ENCODE assay signal across 19 cellular contexts in the genomic region with DNA sequence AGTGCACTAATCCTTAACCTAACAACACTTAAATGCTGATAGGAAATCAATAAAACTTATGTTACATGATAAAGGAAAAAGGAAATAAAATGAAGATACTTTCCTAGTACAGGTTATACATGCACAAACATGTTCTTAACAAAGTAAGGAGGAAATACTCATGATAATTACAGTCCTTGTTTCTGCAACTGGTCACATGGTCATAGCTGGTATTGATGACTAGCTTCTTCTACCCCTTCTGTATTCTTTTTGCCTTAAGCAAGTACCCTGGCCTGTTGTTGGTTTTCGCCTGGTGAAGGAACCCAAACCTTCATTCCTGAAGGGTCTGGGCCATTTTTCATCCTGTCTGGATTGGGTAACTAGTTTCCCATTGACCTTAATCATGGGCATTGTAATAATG.
DNase-seq lines count a peak whose midpoint lies in the region; ATAC-seq and TF ChIP-seq lines count a peak whose summit lies in the region.
"Had no signal": no experiment of that assay in that cellular context is flagged by ENCODE, and none has a peak within 500 bp of the region (broad histone marks: within the 10 kb centered on the region; RNA-seq: fewer than 3 reads in every experiment).

No MANE protein-coding gene starts in this region.

- no peaks in the 10 kb centered on the region; the same call in 1 of the 2 replicates for H3K27me3 Mint-ChIP-seq in HFFc6 (ENCODE audit: insufficient read depth)
- peaks cover 2% of the 10 kb centered on the region for H3K27me3 Mint-ChIP-seq in endothelial cell (ENCODE audit: unreplicated experiment)
- H3K27me3 Mint-ChIP-seq: B cell had no signal

- no peak overlapping the region for H3K4me3 Mint-ChIP-seq in HFFc6
- H3K4me3 Mint-ChIP-seq in endothelial cell (ENCODE audit: unreplicated experiment) = no peak overlapping the region
- H3K4me3 Mint-ChIP-seq: B cell; CD8-positive, alpha-beta T cell had no signal

- 0 out of 2 replicates have a peak overlapping the region, but pooled peaks have one; percentile 20 for H3K27ac Mint-ChIP-seq in HFFc6
- peak overlapping the region; percentile 67 for H3K27ac Mint-ChIP-seq in endothelial cell (ENCODE audit: unreplicated experiment)
- H3K27ac Mint-ChIP-seq: B cell; CD8-positive, alpha-beta T cell had no signal

- H3K4me1 ChIP-seq in RWPE2 (ENCODE audit: insufficient read depth, poor library complexity, severe bottlenecking) (peaks cover 15% of the 10 kb centered on the region), foreskin keratinocyte (peaks cover 30% of the 10 kb centered on the region)

- H3K4me1 Mint-ChIP-seq in HFFc6 (ENCODE audit: low read depth) (peaks cover 68% of the 10 kb centered on the region), endothelial cell (ENCODE audit: unreplicated experiment) (peaks cover 7% of the 10 kb centered on the region)
- H3K4me1 Mint-ChIP-seq: B cell had no signal

- no peaks in the 10 kb centered on the region for H3K27me3 ChIP-seq in RWPE2 (ENCODE audit: insufficient read depth, poor library complexity, severe bottlenecking)
- no peaks in the 10 kb centered on the region for H3K27me3 ChIP-seq in foreskin keratinocyte
- H3K27me3 ChIP-seq: BLaER1 treated with 17β-estradiol and CSF1 and Interleukin-3, amounts not matched to agents 10 nM and 100 nM had no signal

- H3K27ac ChIP-seq in RWPE2 (ENCODE audit: poor library complexity, severe bottlenecking) (peak overlapping the region; percentile 39), foreskin keratinocyte (peak overlapping the region; percentile 4)

- DNase-seq in HFFc6 (no peak), RWPE2 (ENCODE audit: low spot score) (no peak), endothelial cell (ENCODE audit: low spot score) (no peak), foreskin keratinocyte (peak; percentile 19 to 68), NCI-H146 (lab: John Stamatoyannopoulos, UW) (no peak)
- no peak for DNase-seq in activated naive CD4-positive, alpha-beta T cell treated with Interleukin-2 at 50 U/mL for 16 hours
- DNase-seq: 8988T; Calu3; CD8-positive, alpha-beta T cell; DMS79 treated with DMSO at 0.1 percent for 48 hours; GF-D8; GOT3; H7 had no signal

- H3K9me3 Mint-ChIP-seq in HFFc6 (peaks cover 9% of the 10 kb centered on the region; the same call in 1 of the 2 replicates), endothelial cell (ENCODE audit: unreplicated experiment) (no peaks in the 10 kb centered on the region)
- H3K9me3 Mint-ChIP-seq: CD8-positive, alpha-beta T cell had no signal

- H3K36me3 Mint-ChIP-seq in HFFc6 (ENCODE audit: low read depth) (peaks cover 12% of the 10 kb centered on the region; the same call in 1 of the 2 replicates), endothelial cell (ENCODE audit: low read depth, unreplicated experiment) (no peaks in the 10 kb centered on the region)
- H3K36me3 Mint-ChIP-seq: CD8-positive, alpha-beta T cell had no signal

- no peak for TF ChIP-seq CTCF in HFFc6 (IDR thresholded peaks at IDR 0.05)
- no peak for TF ChIP-seq CTCF in RWPE2 (IDR thresholded peaks at IDR 0.05; ENCODE audit: poor library complexity, severe bottlenecking)
- TF ChIP-seq CTCF in endothelial cell (IDR thresholded peaks at IDR 0.05; ENCODE audit: unreplicated experiment) = no peak
- no peak for TF ChIP-seq CTCF in foreskin keratinocyte (conservative IDR thresholded peaks at IDR 0.05)

- H3K4me3 ChIP-seq in RWPE2 (ENCODE audit: severe bottlenecking) = no peak overlapping the region
- H3K4me3 ChIP-seq: BLaER1 treated with 17β-estradiol and CSF1 and Interleukin-3, amounts not matched to agents 10 nM and 100 nM had no signal

- H3K9me3 ChIP-seq in RWPE2 (ENCODE audit: severe bottlenecking) = no peaks in the 10 kb centered on the region

- no peaks in the 10 kb centered on the region for H3K36me3 ChIP-seq in RWPE2 (ENCODE audit: low read depth)
- H3K36me3 ChIP-seq: BLaER1 treated with 17β-estradiol and CSF1 and Interleukin-3, amounts not matched to agents 10 nM and 100 nM had no signal

- peak; percentile 30; the same call in 1 of the 3 replicates for ATAC-seq in RWPE2 (ENCODE audit: low read depth)
- peak; percentile 51 for ATAC-seq in foreskin keratinocyte
- no peak for ATAC-seq in GM19467 (IDR thresholded peaks at IDR 0.05; ENCODE audit: unreplicated experiment)
- no peak for ATAC-seq in HG03280 (IDR thresholded peaks at IDR 0.05; ENCODE audit: unreplicated experiment)
- ATAC-seq: CD8-positive, alpha-beta T cell; HCT116; HepG2 had no signal

Comparison
In these comparisons a context has a peak if more than half of its experiments do, and no peak if none do; other contexts are left out.
1. DNase-seq: peak in foreskin keratinocyte (2 of 2); none in HFFc6 (single experiment), RWPE2 (single experiment), endothelial cell (single experiment), activated naive CD4-positive, alpha-beta T cell treated with Interleukin-2 at 50 U/mL for 16 hours (single experiment) and NCI-H146 (single experiment).
2. ATAC-seq: peak in RWPE2 (single experiment) and foreskin keratinocyte (single experiment); none in GM19467 (single experiment) and HG03280 (single experiment).